ENCODE assay signal across 6 cellular contexts in genomic region chr4:189313064-189313463, GRCh38.
"Had no signal": no experiment of that assay in that cellular context is flagged by ENCODE, and none has a peak within 500 bp of the region (broad histone marks: within the 10 kb centered on the region; RNA-seq: fewer than 3 reads in every experiment).

No MANE protein-coding gene starts in this region.

- H3K4me3 Mint-ChIP-seq: IgD-negative memory B cell had no signal

- H3K36me3 Mint-ChIP-seq: IgD-negative memory B cell had no signal

- ATAC-seq: HepG2, K562 had no signal

- H3K4me1 Mint-ChIP-seq: IgD-negative memory B cell had no signal

- H3K27me3 Mint-ChIP-seq: IgD-negative memory B cell had no signal

- H3K27ac Mint-ChIP-seq: IgD-negative memory B cell had no signal

- FAIRE-seq: HepG2, HTR-8/SVneo, K562 had no signal

- DNase-seq: IMR-90 had no signal

- H3K27ac ChIP-seq: HL-60 had no signal

- H3K4me3 ChIP-seq: K562 had no signal
